Comparison of ENCODE assay signal across 12 cellular contexts in genomic region chr19:3402631-3403443, GRCh38. TPM values are rescaled to one million over a fixed set of nuclear protein-coding genes. Genes with fewer than 3 reads are reported as not detected.
DNase-seq lines count a peak whose midpoint lies in the region; ATAC-seq and TF ChIP-seq lines count a peak whose summit lies in the region.
"Had no signal": no experiment of that assay in that cellular context is flagged by ENCODE, and none has a peak within 500 bp of the region (broad histone marks: within the 10 kb centered on the region; RNA-seq: fewer than 3 reads in every experiment).

No MANE protein-coding gene starts in this region.

- H3K4me3 Mint-ChIP-seq in osteocyte (ENCODE audit: unreplicated experiment), result no peak overlapping the region
- H3K4me3 Mint-ChIP-seq: activated CD4-positive, alpha-beta memory T cell treated with anti-CD3 and anti-CD28 coated beads, Interleukin-2, amount 10 ng/mL, durations not matched to agents 7 days and 5 days; naive B cell had no signal

- H3K36me3 ChIP-seq in heart left ventricle (peaks cover 0 to 8% (median 0%) of the 10 kb centered on the region in 9 donors), esophagus muscularis mucosa (peaks cover 0 to 5% (median 5%) of the 10 kb centered on the region in 4 donors), urinary bladder (ENCODE audit: insufficient read depth) (no peaks in the 10 kb centered on the region)

- TF ChIP-seq EP300 in esophagus muscularis mucosa (IDR thresholded peaks at IDR 0.05), result no peak

- ATAC-seq in heart left ventricle (no peak), left ventricle myocardium superior (no peak), GM18520 (IDR thresholded peaks at IDR 0.05; ENCODE audit: unreplicated experiment) (no peak), HG02571 (IDR thresholded peaks at IDR 0.05; ENCODE audit: unreplicated experiment) (no peak), omental fat pad (ENCODE audit: low FRiP score) (no peak)

- H3K27me3 ChIP-seq in heart left ventricle (no peaks in the 10 kb centered on the region), esophagus muscularis mucosa (no peaks in the 10 kb centered on the region)

- no peaks in the 10 kb centered on the region for H3K9me3 ChIP-seq in heart left ventricle
- H3K9me3 ChIP-seq in esophagus muscularis mucosa, result no peaks in the 10 kb centered on the region

- H3K36me3 Mint-ChIP-seq in osteocyte (ENCODE audit: unreplicated experiment), result peaks cover 4% of the 10 kb centered on the region

- no peaks in the 10 kb centered on the region for H3K27me3 Mint-ChIP-seq in osteocyte (ENCODE audit: unreplicated experiment)
- H3K27me3 Mint-ChIP-seq: activated CD4-positive, alpha-beta memory T cell treated with anti-CD3 and anti-CD28 coated beads, Interleukin-2, amount 10 ng/mL, durations not matched to agents 7 days and 5 days; naive B cell had no signal

- TF ChIP-seq POLR2A in heart left ventricle (IDR thresholded peaks at IDR 0.05), result no peak
- TF ChIP-seq POLR2A in esophagus muscularis mucosa (IDR thresholded peaks at IDR 0.05; ENCODE audit: low read depth), result no peak

- H3K4me3 ChIP-seq in heart left ventricle, result peak overlapping the region in 9 of 12 donors; percentile 45 to 63 (median 52)
- peak overlapping the region; percentile 51 to 61 (median 56) for H3K4me3 ChIP-seq in esophagus muscularis mucosa
- no peak overlapping the region for H3K4me3 ChIP-seq in urinary bladder (ENCODE audit: low read depth, low read length)

- peaks cover 33% of the 10 kb centered on the region for H3K4me1 Mint-ChIP-seq in osteocyte (ENCODE audit: unreplicated experiment)
- H3K4me1 Mint-ChIP-seq: activated CD4-positive, alpha-beta memory T cell treated with anti-CD3 and anti-CD28 coated beads, Interleukin-2, amount 10 ng/mL, durations not matched to agents 7 days and 5 days had no signal

- peak overlapping the region; percentile 79 for H3K27ac Mint-ChIP-seq in osteocyte (ENCODE audit: unreplicated experiment)
- H3K27ac Mint-ChIP-seq: activated CD4-positive, alpha-beta memory T cell treated with anti-CD3 and anti-CD28 coated beads, Interleukin-2, amount 10 ng/mL, durations not matched to agents 7 days and 5 days; naive B cell had no signal

- 77 to 86% (median 79%) methylated on average over 10 of the region's 10 CpGs for WGBS in heart left ventricle, 4 donors
- 74% methylated on average over 10 of the region's 10 CpGs for WGBS in esophagus muscularis mucosa
- whole genome bisulfite sequencing in urinary bladder, result 85% methylated on average over 10 of the region's 10 CpGs

- H3K4me1 ChIP-seq in heart left ventricle (peaks cover 13 to 91% (median 52%) of the 10 kb centered on the region in 12 donors), esophagus muscularis mucosa (peaks cover 71 to 100% (median 99%) of the 10 kb centered on the region in 4 donors), urinary bladder (ENCODE audit: insufficient read depth) (no peaks in the 10 kb centered on the region)

- H3K27ac ChIP-seq in heart left ventricle, result peak overlapping the region; percentile 95 to 100 (median 100)
- peak overlapping the region; percentile 95 to 100 (median 99) for H3K27ac ChIP-seq in esophagus muscularis mucosa (replicated peaks in 1 of 4)
- H3K27ac ChIP-seq in urinary bladder (ENCODE audit: low read depth), result peak overlapping the region; percentile 99

- intact Hi-C loops in heart left ventricle (cut with DNase I) (loop anchor here in 3 of 10 donors (5.0 kb wide), 2 partner anchors 36 to 41 kb away; partner anchors contain the start of gene NFIC (in 2 of the 3)), left ventricle myocardium superior (cut with micrococcal nuclease) (no loop called here), esophagus muscularis mucosa (cut with DNase I) (loop anchor here (5.0 to 10.0 kb wide), 2 partner anchors 36 to 68 kb away; partner anchors contain the start of gene NFIC)

- no peaks in the 10 kb centered on the region for H3K9me3 Mint-ChIP-seq in osteocyte (ENCODE audit: unreplicated experiment)
- H3K9me3 Mint-ChIP-seq: activated CD4-positive, alpha-beta memory T cell treated with anti-CD3 and anti-CD28 coated beads, Interleukin-2, amount 10 ng/mL, durations not matched to agents 7 days and 5 days had no signal

- DNase-seq in heart left ventricle, result no peak
- DNase-seq in left ventricle myocardium superior, result no peak
- DNase-seq in esophagus muscularis mucosa (ENCODE audit: extremely low spot score), result no peak
- DNase-seq in osteocyte (ENCODE audit: extremely low spot score, unreplicated experiment), result no peak
- DNase-seq in omental fat pad (ENCODE audit: low spot score), result no peak
- DNase-seq: activated CD4-positive, alpha-beta memory T cell treated with anti-CD3 and anti-CD28 coated beads, Interleukin-2, amount 10 ng/mL, durations not matched to agents 7 days and 5 days; activated naive CD4-positive, alpha-beta T cell treated with anti-CD3 and anti-CD28 coated beads, Interleukin-2, amount 50 U/mL, for 16 hours; effector CD8-positive, alpha-beta T cell; naive B cell had no signal

- TF ChIP-seq CTCF in heart left ventricle (IDR thresholded peaks at IDR 0.05) (no peak), esophagus muscularis mucosa (IDR thresholded peaks at IDR 0.05) (no peak), osteocyte (IDR thresholded peaks at IDR 0.05) (no peak), omental fat pad (IDR thresholded peaks at IDR 0.05) (no peak)

RNA-seq across cellular contexts. Expression of gene NFIC, which starts 36.5 kb away (rescaled TPM):
- total RNA-seq in heart left ventricle, result 100 to 1,000 TPM; 107 to 267 (median 155) TPM
- polyA plus RNA-seq in heart left ventricle, result 100 to 1,000 TPM; 159 to 192 TPM
- 178 TPM for total RNA-seq in left ventricle myocardium superior
- 100 to 1,000 TPM; 165 to 297 (median 211) TPM for total RNA-seq in esophagus muscularis mucosa
- total RNA-seq in osteocyte, result 61.4 and 63.8 TPM in 2 replicates
- 26.4 TPM for total RNA-seq in urinary bladder
- 112 TPM for polyA plus RNA-seq in urinary bladder
- 10 to 100 TPM; 55.7 to 84.5 (median 65.5) TPM for total RNA-seq in omental fat pad
